Comparison of ENCODE assay signal across 16 cellular contexts in the genomic region with DNA sequence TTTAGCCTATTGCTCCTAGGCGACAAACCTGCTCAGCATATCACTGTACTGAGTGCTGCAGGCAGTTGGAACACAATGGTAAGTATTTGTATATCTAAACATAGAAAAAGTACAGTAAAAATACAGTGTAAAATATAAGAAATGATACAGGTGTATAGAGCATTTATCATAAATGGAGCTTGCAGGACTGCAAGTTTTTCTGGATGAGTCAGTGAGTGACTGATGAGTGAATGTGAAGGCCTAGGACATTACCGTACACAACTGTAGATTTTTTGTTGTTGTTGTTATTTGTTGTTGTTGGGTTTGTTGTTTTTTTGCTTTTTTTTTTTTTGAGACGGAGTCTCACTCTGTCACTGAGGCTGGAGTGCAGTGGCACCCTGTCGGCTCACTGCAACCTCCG. TPM values are rescaled to one million over a fixed set of nuclear protein-coding genes. Genes with fewer than 3 reads are reported as not detected.
A peak's percentile ranks its signal among the peaks of the same experiment; 100 is the strongest.
DNase-seq lines count a peak whose midpoint lies in the region; ATAC-seq, FAIRE-seq and TF ChIP-seq lines count a peak whose summit lies in the region.
"Had no signal": no experiment of that assay in that cellular context is flagged by ENCODE, and none has a peak within 500 bp of the region (broad histone marks: within the 10 kb centered on the region; RNA-seq: fewer than 3 reads in every experiment).

No MANE protein-coding gene starts in this region.

- no peaks in the 10 kb centered on the region for H4K20me1 ChIP-seq in GM23248 (ENCODE audit: insufficient read depth)

- H3K9me2 ChIP-seq in GM23248 (ENCODE audit: insufficient read depth): no peaks in the 10 kb centered on the region

- H3K4me3 ChIP-seq in epithelial cell of esophagus (ENCODE audit: low read length): no peak overlapping the region
- H3K4me3 ChIP-seq in GM23248: no peak overlapping the region

- 0 out of 2 replicates have a peak, but pooled peaks cover 3% of the 10 kb centered on the region for H3K36me3 ChIP-seq in GM23248 (ENCODE audit: low read depth)

- in situ Hi-C loops in GM23248 (cut with MboI): no loop called here

- no peak overlapping the region for H3K4me2 ChIP-seq in GM23248 (ENCODE audit: unreplicated experiment)

- WGBS in GM23248 (ENCODE audit: low coverage in 1 of 2, low lambda C conversion rate in 2 of 2, missing lambda C conversion rate in 2 of 2), 2 experiments: 91 to 95% methylated on average over 5 of the region's 5 CpGs

- no peaks in the 10 kb centered on the region for H3F3A ChIP-seq in GM23248 (ENCODE audit: insufficient read depth)

- no peak overlapping the region for H3K9ac ChIP-seq in GM23248

- ATAC-seq in GM21786 (IDR thresholded peaks at IDR 0.05; ENCODE audit: unreplicated experiment): no peak

- H3K4me1 ChIP-seq in GM23248 (ENCODE audit: insufficient read depth): no peaks in the 10 kb centered on the region

- no peak for TF ChIP-seq POLR2A in GM12891 (IDR thresholded peaks at IDR 0.05; ENCODE audit: low read depth, low read length)

- H3K79me2 ChIP-seq in GM23248 (ENCODE audit: insufficient read depth): no peaks in the 10 kb centered on the region

- H2AFZ ChIP-seq in GM23248: no peak overlapping the region

- peak overlapping the region; percentile 80 for H3K27ac ChIP-seq in VCaP
- no peak overlapping the region for H3K27ac ChIP-seq in GM23248

- TF ChIP-seq CTCF in VCaP (conservative IDR thresholded peaks at IDR 0.05) (no peak), epithelial cell of esophagus (IDR thresholded peaks at IDR 0.05; ENCODE audit: insufficient read depth, low read depth, low read length, missing control alignments) (no peak)

- no peak for FAIRE-seq in GM12891 (lab: Jason Lieb, UNC)
- FAIRE-seq: GM12892 had no signal

- H3K27me3 ChIP-seq in GM23248 (replicated peaks; ENCODE audit: insufficient read depth): no peaks in the 10 kb centered on the region

- no peaks in the 10 kb centered on the region for H3K9me3 ChIP-seq in GM23248 (ENCODE audit: low read depth)

- peak; percentile 77 for DNase-seq in NCI-H526 treated with DMSO at 0.1 percent for 48 hours (lab: John Stamatoyannopoulos, UW)
- DNase-seq in epithelial cell of esophagus (ENCODE audit: low read depth): peak; percentile 60
- DNase-seq in GM12891 (ENCODE audit: insufficient read length, low spot score): no peak
- DNase-seq in GM23248: no peak
- DNase-seq: C1 segment of cervical spinal cord; CD4-positive, alpha-beta memory T cell; COR-L47; DMS153; DND-41; GF-D8; GOT3; H7; HCEC 1CT had no signal

TF ChIP-seq in GM12891, 5 proteins besides CTCF, POLR2A, EP300 and RAD21:
- no peak for TF ChIP-seq TAF1 (IDR thresholded peaks at IDR 0.05; ENCODE audit: low read depth, low read length)
- no peak for TF ChIP-seq POLR2AphosphoS5 (IDR thresholded peaks at IDR 0.05; ENCODE audit: low read depth, low read length)
- no peak for TF ChIP-seq PAX5 (IDR thresholded peaks at IDR 0.05; ENCODE audit: insufficient read depth, low read length, severe bottlenecking)
- no peak for TF ChIP-seq POU2F2 (IDR thresholded peaks at IDR 0.05; ENCODE audit: low read depth, low read length)
- TF ChIP-seq SPI1 (IDR thresholded peaks at IDR 0.05; ENCODE audit: low read depth, low read length): no peak

RNA-seq across cellular contexts. Expression of gene PNMA1, which starts 33.4 kb away (rescaled TPM):
- 18.6 TPM for polyA plus RNA-seq in GM12891 (2012; ENCODE audit: low read depth, missing spikeins)
- 14.2 and 18.2 TPM in 2 replicates for total RNA-seq in GM23248 (2014; rRNA removed; shearing (Covaris generic))
- polyA plus RNA-seq in GM23248 (2016; fragmentation: Nextera tagmentation; extraction: Ambion mirVana): 64.7 and 67.7 TPM in 2 replicates

RNA-seq across cellular contexts. Expression of gene DNAL1, which starts 36.0 kb away (rescaled TPM):
- polyA plus RNA-seq in GM12891 (2012; ENCODE audit: low read depth, missing spikeins): 2.5 TPM
- total RNA-seq in GM23248 (2014; rRNA removed; shearing (Covaris generic)): 5.9 and 6.3 TPM in 2 replicates
- 16.7 TPM in 2 replicates for polyA plus RNA-seq in GM23248 (2016; fragmentation: Nextera tagmentation; extraction: Ambion mirVana)

Comparison
In these comparisons a context has a peak if more than half of its experiments do, and no peak if none do; other contexts are left out.
1. DNase-seq: peak in NCI-H526 treated with DMSO at 0.1 percent for 48 hours (single experiment) and epithelial cell of esophagus (single experiment); none in GM12891 (single experiment) and GM23248 (single experiment).